In the genomic region with DNA sequence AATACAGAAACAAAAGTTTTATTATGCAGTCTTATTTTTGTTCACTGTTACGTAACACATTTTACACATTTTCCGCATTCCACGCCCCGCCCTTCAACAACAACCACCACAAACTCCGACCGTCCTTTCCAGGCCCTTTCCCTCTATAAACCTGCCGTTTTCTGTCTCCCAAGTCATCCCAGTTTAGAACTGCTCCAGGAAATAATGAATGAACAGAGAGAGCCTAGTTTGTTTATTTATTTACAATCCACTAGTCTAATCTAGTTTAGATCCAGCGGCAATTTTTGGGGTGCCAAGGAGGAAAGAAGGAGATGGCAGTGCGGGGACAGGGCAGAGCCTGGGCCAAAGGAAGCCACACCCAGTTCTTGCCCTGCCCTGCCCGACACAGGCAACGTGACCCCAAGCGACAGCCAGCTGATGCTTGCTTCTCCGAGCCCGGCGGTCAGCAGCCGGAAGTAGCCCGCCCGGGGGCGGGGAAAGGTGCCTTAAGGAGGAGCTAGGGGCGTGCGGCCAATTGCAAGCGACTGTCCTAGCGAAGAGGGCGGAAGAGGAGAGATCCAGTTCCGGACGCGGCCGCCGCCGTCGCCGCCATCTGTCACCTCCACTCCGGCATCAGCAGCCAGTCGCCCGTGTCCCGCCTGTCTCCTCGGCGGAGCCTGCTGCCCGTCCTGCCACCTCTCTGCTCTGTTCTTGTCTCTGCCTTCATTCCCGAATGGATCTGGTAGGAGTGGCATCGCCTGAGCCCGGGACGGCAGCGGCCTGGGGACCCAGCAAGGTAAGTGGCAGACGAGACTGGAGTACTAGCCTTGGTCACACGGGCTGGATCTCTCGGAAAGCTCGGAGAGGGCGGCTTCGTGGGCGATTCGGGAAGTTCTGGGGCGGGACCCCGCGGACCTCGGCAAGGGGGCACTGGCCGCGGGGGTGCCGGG, we compare ENCODE assay signal across 8 cellular contexts. TPM values are rescaled to one million over a fixed set of nuclear protein-coding genes. Genes with fewer than 3 reads are reported as not detected.
DNase-seq lines count a peak whose midpoint lies in the region; TF ChIP-seq lines count a peak whose summit lies in the region.

Gene RIOK3 (plus strand): TSS at position 560 of the 929 bp plus-strand sequence. CDS start 153 bp downstream, at position 713.

- peak within 1 kb of the TSS; percentile 99 for H3K4me3 Mint-ChIP-seq in nephron
- peak within 1 kb of the TSS; percentile 100 for H3K4me3 Mint-ChIP-seq in stimulated activated naive CD8-positive, alpha-beta T cell treated with anti-CD3 and anti-CD28 coated beads, Interleukin-15, Interleukin-2, amounts not matched to agents 100 ng/mL and 50 ng/mL, for 24 hours

- peaks cover 4% of the 10 kb centered on the region for H3K36me3 Mint-ChIP-seq in nephron (ENCODE audit: low read depth)
- H3K36me3 Mint-ChIP-seq in stimulated activated naive CD8-positive, alpha-beta T cell treated with anti-CD3 and anti-CD28 coated beads, Interleukin-15, Interleukin-2, amounts not matched to agents 100 ng/mL and 50 ng/mL, for 24 hours (ENCODE audit: low read depth): peaks cover 11% of the 10 kb centered on the region

- H3K27me3 Mint-ChIP-seq in nephron (ENCODE audit: low read depth): peaks cover 6% of the 10 kb centered on the region
- no peaks in the 10 kb centered on the region for H3K27me3 Mint-ChIP-seq in stimulated activated naive CD8-positive, alpha-beta T cell treated with anti-CD3 and anti-CD28 coated beads, Interleukin-15, Interleukin-2, amounts not matched to agents 100 ng/mL and 50 ng/mL, for 24 hours

- H3K27ac Mint-ChIP-seq in nephron: peak within 1 kb of the TSS; percentile 76 to 91 (median 80)
- peak within 1 kb of the TSS; percentile 94 for H3K27ac Mint-ChIP-seq in stimulated activated naive CD8-positive, alpha-beta T cell treated with anti-CD3 and anti-CD28 coated beads, Interleukin-15, Interleukin-2, amounts not matched to agents 100 ng/mL and 50 ng/mL, for 24 hours

- DNase-seq in ELF-1 (ENCODE audit: low read depth, low spot score) (peak; percentile 99), H7 (peak; percentile 97), M059J (ENCODE audit: low read depth) (peak; percentile 98), SHP77 (lab: John Stamatoyannopoulos, UW) (peak; percentile 91 to 97), fibroblast of pulmonary artery (ENCODE audit: low read depth) (peak; percentile 94)
- DNase-seq in activated effector memory CD4-positive, alpha-beta T cell treated with Interleukin-2 at 50 U/mL for 16 hours: peak; percentile 83

- H3K4me3 ChIP-seq in H7 (ENCODE audit: insufficient read depth, low read depth, low read length): peak within 1 kb of the TSS; percentile 98
- peak within 1 kb of the TSS; percentile 100 for H3K4me3 ChIP-seq in fibroblast of pulmonary artery (replicated peaks; ENCODE audit: low read depth, low read length)

- TF ChIP-seq CTCF in fibroblast of pulmonary artery (IDR thresholded peaks at IDR 0.05; ENCODE audit: low read length, missing control alignments): no peak
- no peak for TF ChIP-seq CTCF in nephron (IDR thresholded peaks at IDR 0.05; ENCODE audit: unreplicated experiment in 3 of 3)

- H3K4me1 Mint-ChIP-seq in nephron: peaks cover 31% of the 10 kb centered on the region
- peaks cover 52% of the 10 kb centered on the region for H3K4me1 Mint-ChIP-seq in stimulated activated naive CD8-positive, alpha-beta T cell treated with anti-CD3 and anti-CD28 coated beads, Interleukin-15, Interleukin-2, amounts not matched to agents 100 ng/mL and 50 ng/mL, for 24 hours (ENCODE audit: low read depth)

- H3K36me3 ChIP-seq in H7 (replicated peaks; ENCODE audit: control insufficient read depth, insufficient read depth, low read length): no peaks in the 10 kb centered on the region

- H3K9me3 Mint-ChIP-seq in nephron: no peaks in the 10 kb centered on the region
- no peaks in the 10 kb centered on the region for H3K9me3 Mint-ChIP-seq in stimulated activated naive CD8-positive, alpha-beta T cell treated with anti-CD3 and anti-CD28 coated beads, Interleukin-15, Interleukin-2, amounts not matched to agents 100 ng/mL and 50 ng/mL, for 24 hours

- H3K27me3 ChIP-seq in H7 (ENCODE audit: control insufficient read depth, insufficient read depth, low read length): no peaks in the 10 kb centered on the region

RNA-seq across cellular contexts. Expression of gene RIOK3, which starts in this region (rescaled TPM):
- 23.1 and 44.6 TPM in 2 replicates for total RNA-seq in H7 (2014; rRNA removed; shearing (Covaris generic))
- total RNA-seq in M059J (2014; rRNA removed; shearing (Covaris generic)): 61.7 and 64.3 TPM in 2 replicates

Comparison
In these comparisons a context has a peak if more than half of its experiments do, and no peak if none do; other contexts are left out.
1. Peak in every context shown above with its lines: DNase-seq and H3K4me3 ChIP-seq.